2 cellular contexts compared by ENCODE assay signal in the genomic region with DNA sequence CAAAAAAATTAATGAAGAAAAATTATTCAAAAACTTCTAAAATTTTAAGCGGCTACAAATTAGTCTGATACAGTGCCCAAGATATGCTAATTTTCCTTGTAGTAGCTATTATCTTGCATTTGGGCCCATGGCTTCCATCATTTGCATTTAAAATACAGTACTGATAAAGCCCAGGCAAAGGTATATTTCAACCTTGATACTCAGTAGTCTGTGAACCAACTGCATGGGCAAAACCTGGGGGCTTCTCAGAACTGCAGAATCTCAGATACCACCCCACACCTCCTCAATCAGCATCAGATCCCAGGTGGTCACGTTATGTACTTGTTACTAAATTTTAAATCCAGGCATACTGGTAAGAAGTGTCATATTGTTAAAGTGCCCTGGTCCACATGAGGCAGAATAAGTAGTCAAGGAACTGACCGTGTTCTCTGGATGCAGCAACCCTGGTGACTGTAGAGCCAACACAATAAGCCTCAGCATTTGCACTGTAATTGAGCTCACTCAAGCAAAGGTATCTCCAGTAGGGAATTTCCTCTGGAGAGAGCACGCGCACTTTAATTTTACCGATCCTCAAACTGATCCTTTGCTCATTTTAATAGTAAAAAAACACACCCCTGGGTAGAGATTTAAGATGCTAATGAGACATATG.
TF ChIP-seq lines count a peak whose summit lies in the region.

No MANE protein-coding gene starts in this region.

TF ChIP-seq in GM23338, 12 proteins besides CTCF, POLR2A, EP300 and RAD21 (continued from another document):
- TF ChIP-seq, protein P1, sequence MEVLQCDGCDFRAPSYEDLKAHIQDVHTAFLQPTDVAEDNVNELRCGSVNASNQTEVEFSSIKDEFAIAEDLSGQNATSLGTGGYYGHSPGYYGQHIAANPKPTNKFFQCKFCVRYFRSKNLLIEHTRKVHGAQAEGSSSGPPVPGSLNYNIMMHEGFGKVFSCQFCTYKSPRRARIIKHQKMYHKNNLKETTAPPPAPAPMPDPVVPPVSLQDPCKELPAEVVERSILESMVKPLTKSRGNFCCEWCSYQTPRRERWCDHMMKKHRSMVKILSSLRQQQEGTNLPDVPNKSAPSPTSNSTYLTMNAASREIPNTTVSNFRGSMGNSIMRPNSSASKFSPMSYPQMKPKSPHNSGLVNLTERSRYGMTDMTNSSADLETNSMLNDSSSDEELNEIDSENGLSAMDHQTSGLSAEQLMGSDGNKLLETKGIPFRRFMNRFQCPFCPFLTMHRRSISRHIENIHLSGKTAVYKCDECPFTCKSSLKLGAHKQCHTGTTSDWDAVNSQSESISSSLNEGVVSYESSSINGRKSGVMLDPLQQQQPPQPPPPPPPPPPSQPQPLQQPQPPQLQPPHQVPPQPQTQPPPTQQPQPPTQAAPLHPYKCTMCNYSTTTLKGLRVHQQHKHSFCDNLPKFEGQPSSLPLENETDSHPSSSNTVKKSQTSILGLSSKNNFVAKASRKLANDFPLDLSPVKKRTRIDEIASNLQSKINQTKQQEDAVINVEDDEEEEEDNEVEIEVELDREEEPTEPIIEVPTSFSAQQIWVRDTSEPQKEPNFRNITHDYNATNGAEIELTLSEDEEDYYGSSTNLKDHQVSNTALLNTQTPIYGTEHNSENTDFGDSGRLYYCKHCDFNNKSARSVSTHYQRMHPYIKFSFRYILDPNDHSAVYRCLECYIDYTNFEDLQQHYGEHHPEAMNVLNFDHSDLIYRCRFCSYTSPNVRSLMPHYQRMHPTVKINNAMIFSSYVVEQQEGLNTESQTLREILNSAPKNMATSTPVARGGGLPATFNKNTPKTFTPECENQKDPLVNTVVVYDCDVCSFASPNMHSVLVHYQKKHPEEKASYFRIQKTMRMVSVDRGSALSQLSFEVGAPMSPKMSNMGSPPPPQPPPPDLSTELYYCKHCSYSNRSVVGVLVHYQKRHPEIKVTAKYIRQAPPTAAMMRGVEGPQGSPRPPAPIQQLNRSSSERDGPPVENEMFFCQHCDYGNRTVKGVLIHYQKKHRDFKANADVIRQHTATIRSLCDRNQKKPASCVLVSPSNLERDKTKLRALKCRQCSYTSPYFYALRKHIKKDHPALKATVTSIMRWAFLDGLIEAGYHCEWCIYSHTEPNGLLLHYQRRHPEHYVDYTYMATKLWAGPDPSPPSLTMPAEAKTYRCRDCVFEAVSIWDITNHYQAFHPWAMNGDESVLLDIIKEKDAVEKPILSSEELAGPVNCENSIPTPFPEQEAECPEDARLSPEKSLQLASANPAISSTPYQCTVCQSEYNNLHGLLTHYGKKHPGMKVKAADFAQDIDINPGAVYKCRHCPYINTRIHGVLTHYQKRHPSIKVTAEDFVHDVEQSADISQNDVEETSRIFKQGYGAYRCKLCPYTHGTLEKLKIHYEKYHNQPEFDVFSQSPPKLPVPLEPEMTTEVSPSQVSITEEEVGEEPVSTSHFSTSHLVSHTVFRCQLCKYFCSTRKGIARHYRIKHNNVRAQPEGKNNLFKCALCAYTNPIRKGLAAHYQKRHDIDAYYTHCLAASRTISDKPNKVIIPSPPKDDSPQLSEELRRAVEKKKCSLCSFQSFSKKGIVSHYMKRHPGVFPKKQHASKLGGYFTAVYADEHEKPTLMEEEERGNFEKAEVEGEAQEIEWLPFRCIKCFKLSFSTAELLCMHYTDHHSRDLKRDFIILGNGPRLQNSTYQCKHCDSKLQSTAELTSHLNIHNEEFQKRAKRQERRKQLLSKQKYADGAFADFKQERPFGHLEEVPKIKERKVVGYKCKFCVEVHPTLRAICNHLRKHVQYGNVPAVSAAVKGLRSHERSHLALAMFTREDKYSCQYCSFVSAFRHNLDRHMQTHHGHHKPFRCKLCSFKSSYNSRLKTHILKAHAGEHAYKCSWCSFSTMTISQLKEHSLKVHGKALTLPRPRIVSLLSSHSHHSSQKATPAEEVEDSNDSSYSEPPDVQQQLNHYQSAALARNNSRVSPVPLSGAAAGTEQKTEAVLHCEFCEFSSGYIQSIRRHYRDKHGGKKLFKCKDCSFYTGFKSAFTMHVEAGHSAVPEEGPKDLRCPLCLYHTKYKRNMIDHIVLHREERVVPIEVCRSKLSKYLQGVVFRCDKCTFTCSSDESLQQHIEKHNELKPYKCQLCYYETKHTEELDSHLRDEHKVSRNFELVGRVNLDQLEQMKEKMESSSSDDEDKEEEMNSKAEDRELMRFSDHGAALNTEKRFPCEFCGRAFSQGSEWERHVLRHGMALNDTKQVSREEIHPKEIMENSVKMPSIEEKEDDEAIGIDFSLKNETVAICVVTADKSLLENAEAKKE (CRISPR knock-in tag; IDR thresholded peaks at IDR 0.05), result 0 out of 2 replicates have a peak, but pooled peaks have one; percentile 50

TF ChIP-seq in WTC11, 78 proteins besides CTCF, POLR2A, EP300 and RAD21 (continued from another document):
- TF ChIP-seq ZMAT4 (CRISPR knock-in tag; IDR thresholded peaks at IDR 0.05) (no peak), FOXP1 (CRISPR knock-in tag; IDR thresholded peaks at IDR 0.05; ENCODE audit: borderline replicate concordance) (no peak), FOXK1 (CRISPR knock-in tag; IDR thresholded peaks at IDR 0.05) (no peak), NFYB (CRISPR knock-in tag; conservative IDR thresholded peaks at IDR 0.05; ENCODE audit: low read depth) (no peak), TP53 (CRISPR knock-in tag; IDR thresholded peaks at IDR 0.05) (no peak), HMGXB4 (CRISPR knock-in tag; IDR thresholded peaks at IDR 0.05) (no peak), ZNF416 (CRISPR knock-in tag; IDR thresholded peaks at IDR 0.05) (no peak), TEAD4 (CRISPR knock-in tag; IDR thresholded peaks at IDR 0.05) (no peak), GRHL2 (CRISPR knock-in tag; IDR thresholded peaks at IDR 0.05; ENCODE audit: insufficient replicate concordance, severe bottlenecking) (no peak), ZNF219 (CRISPR knock-in tag; IDR thresholded peaks at IDR 0.05; ENCODE audit: borderline replicate concordance) (no peak), HMGA2 (CRISPR knock-in tag; IDR thresholded peaks at IDR 0.05) (no peak), ZNF263 (CRISPR knock-in tag; IDR thresholded peaks at IDR 0.05; ENCODE audit: low read depth) (no peak), CREM (CRISPR knock-in tag; IDR thresholded peaks at IDR 0.05) (no peak), GABPB1 (CRISPR knock-in tag; IDR thresholded peaks at IDR 0.05) (no peak), CREB1 (CRISPR knock-in tag; IDR thresholded peaks at IDR 0.05) (no peak)
- TF ChIP-seq, protein P2, sequence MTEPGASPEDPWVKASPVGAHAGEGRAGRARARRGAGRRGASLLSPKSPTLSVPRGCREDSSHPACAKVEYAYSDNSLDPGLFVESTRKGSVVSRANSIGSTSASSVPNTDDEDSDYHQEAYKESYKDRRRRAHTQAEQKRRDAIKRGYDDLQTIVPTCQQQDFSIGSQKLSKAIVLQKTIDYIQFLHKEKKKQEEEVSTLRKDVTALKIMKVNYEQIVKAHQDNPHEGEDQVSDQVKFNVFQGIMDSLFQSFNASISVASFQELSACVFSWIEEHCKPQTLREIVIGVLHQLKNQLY (CRISPR knock-in tag; IDR thresholded peaks at IDR 0.05), result no peak
- TF ChIP-seq, protein P3, sequence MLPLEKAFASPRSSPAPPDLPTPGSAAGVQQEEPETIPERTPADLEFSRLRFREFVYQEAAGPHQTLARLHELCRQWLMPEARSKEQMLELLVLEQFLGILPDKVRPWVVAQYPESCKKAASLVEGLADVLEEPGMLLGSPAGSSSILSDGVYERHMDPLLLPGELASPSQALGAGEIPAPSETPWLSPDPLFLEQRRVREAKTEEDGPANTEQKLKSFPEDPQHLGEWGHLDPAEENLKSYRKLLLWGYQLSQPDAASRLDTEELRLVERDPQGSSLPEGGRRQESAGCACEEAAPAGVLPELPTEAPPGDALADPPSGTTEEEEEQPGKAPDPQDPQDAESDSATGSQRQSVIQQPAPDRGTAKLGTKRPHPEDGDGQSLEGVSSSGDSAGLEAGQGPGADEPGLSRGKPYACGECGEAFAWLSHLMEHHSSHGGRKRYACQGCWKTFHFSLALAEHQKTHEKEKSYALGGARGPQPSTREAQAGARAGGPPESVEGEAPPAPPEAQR (CRISPR knock-in tag; IDR thresholded peaks at IDR 0.05), result no peak
- TF ChIP-seq, protein P4, sequence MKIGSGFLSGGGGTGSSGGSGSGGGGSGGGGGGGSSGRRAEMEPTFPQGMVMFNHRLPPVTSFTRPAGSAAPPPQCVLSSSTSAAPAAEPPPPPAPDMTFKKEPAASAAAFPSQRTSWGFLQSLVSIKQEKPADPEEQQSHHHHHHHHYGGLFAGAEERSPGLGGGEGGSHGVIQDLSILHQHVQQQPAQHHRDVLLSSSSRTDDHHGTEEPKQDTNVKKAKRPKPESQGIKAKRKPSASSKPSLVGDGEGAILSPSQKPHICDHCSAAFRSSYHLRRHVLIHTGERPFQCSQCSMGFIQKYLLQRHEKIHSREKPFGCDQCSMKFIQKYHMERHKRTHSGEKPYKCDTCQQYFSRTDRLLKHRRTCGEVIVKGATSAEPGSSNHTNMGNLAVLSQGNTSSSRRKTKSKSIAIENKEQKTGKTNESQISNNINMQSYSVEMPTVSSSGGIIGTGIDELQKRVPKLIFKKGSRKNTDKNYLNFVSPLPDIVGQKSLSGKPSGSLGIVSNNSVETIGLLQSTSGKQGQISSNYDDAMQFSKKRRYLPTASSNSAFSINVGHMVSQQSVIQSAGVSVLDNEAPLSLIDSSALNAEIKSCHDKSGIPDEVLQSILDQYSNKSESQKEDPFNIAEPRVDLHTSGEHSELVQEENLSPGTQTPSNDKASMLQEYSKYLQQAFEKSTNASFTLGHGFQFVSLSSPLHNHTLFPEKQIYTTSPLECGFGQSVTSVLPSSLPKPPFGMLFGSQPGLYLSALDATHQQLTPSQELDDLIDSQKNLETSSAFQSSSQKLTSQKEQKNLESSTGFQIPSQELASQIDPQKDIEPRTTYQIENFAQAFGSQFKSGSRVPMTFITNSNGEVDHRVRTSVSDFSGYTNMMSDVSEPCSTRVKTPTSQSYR (CRISPR knock-in tag; IDR thresholded peaks at IDR 0.05), result no peak
- TF ChIP-seq, protein P5, sequence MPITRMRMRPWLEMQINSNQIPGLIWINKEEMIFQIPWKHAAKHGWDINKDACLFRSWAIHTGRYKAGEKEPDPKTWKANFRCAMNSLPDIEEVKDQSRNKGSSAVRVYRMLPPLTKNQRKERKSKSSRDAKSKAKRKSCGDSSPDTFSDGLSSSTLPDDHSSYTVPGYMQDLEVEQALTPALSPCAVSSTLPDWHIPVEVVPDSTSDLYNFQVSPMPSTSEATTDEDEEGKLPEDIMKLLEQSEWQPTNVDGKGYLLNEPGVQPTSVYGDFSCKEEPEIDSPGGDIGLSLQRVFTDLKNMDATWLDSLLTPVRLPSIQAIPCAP (CRISPR knock-in tag; IDR thresholded peaks at IDR 0.05), result no peak
TF ChIP-seq in WTC11: peak in this region for 0.
